ENCODE assay signal across 1 cellular context in genomic region chr6:6346427-6346826, GRCh38.
TF ChIP-seq lines count a peak whose summit lies in the region.

No MANE protein-coding gene starts in this region.

TF ChIP-seq in GM12878, 131 proteins besides CTCF, POLR2A, EP300 and RAD21 (continued from another document):
- no peak for TF ChIP-seq PRDM15 (CRISPR knock-in tag; IDR thresholded peaks at IDR 0.05)
- no peak for TF ChIP-seq EED (IDR thresholded peaks at IDR 0.05; ENCODE audit: low read depth)
- no peak for TF ChIP-seq ZNF274 (IDR thresholded peaks at IDR 0.05; ENCODE audit: insufficient read depth, insufficient read length)
- no peak for TF ChIP-seq DPF2 (IDR thresholded peaks at IDR 0.05)
